In genomic region chr6:131530936-131531335, GRCh38 we compare ENCODE assay signal across 6 cellular contexts. TPM values are rescaled to one million over a fixed set of nuclear protein-coding genes. Genes with fewer than 3 reads are reported as not detected.
"Had no signal": no experiment of that assay in that cellular context is flagged by ENCODE, and none has a peak within 500 bp of the region (broad histone marks: within the 10 kb centered on the region; RNA-seq: fewer than 3 reads in every experiment).

No MANE protein-coding gene starts in this region.

RNA-seq across cellular contexts. Expression of gene ARG1, which starts 42.1 kb away (rescaled TPM):
- total RNA-seq: activated B cell treated with CpG ODN at 0.5 μM for 24 hours; activated T-helper 2 cell treated with anti-CD3 and anti-CD28 coated beads, Interferon-gamma antibody, Interleukin-2, Interleukin-4, amounts not matched to agents 10 μg/mL and 5 μg/mL and 100 μg/mL, durations not matched to agents 14 hours and 24 hours and 36 hours; astrocyte; body of pancreas; Right ventricle myocardium superior; T-helper 1 cell treated with Interleukin-12 subunit alpha and Interleukin-12 subunit beta and Interleukin-4 antibody, amounts not matched to agents 30 ng/mL and 1 ng/mL, for 36 hours had no signal
